Comparison of ENCODE assay signal across 1 cellular context in the genomic region with DNA sequence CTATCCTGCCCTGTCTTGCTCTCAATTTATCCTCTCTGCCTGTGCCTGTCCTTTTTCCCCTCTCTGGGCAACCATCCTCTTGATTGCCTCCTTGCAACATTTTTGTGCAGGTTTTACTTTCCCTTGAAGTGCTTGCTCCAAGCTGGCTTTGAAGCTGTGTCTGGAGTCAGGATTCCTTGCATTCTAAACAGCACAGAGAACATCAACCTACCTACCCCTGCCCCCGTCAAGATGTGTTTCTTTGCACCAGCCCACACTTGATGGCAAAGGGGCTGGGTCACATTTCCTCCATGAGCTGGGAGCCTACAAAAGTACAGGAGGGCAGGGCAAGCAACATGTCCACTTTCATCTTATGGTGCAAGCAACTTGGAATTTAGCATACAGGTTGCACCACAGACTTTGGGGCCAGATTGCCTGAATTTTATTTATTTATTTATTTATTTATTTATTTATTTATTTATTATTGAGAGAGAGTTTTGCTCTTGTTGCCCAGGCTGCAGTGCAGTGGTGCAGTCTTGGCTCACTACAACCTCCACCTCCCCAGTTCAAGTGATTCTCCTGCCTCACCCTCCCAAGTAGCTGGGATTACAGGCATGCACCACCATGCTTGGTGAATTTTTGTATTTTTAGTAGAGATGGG.
TF ChIP-seq lines count a peak whose summit lies in the region.

No MANE protein-coding gene starts in this region.

TF ChIP-seq in GM23338, 12 proteins besides CTCF, POLR2A, EP300 and RAD21 (continued from another document):
- no peak for TF ChIP-seq REST (IDR thresholded peaks at IDR 0.05; ENCODE audit: unreplicated experiment)
- no peak for TF ChIP-seq STAT1 (IDR thresholded peaks at IDR 0.05; ENCODE audit: unreplicated experiment)
- TF ChIP-seq NANOG (IDR thresholded peaks at IDR 0.05; ENCODE audit: borderline replicate concordance), result no peak
- no peak for TF ChIP-seq POLR2AphosphoS5 (IDR thresholded peaks at IDR 0.05; ENCODE audit: low read depth)
- TF ChIP-seq, protein P1, sequence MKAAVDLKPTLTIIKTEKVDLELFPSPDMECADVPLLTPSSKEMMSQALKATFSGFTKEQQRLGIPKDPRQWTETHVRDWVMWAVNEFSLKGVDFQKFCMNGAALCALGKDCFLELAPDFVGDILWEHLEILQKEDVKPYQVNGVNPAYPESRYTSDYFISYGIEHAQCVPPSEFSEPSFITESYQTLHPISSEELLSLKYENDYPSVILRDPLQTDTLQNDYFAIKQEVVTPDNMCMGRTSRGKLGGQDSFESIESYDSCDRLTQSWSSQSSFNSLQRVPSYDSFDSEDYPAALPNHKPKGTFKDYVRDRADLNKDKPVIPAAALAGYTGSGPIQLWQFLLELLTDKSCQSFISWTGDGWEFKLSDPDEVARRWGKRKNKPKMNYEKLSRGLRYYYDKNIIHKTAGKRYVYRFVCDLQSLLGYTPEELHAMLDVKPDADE (IDR thresholded peaks at IDR 0.05), result no peak
- no peak for TF ChIP-seq ZNF331 (CRISPR knock-in tag; IDR thresholded peaks at IDR 0.05; ENCODE audit: low read depth)
- TF ChIP-seq CREB1 (CRISPR knock-in tag; IDR thresholded peaks at IDR 0.05; ENCODE audit: low read depth), result no peak
- TF ChIP-seq, protein P2, sequence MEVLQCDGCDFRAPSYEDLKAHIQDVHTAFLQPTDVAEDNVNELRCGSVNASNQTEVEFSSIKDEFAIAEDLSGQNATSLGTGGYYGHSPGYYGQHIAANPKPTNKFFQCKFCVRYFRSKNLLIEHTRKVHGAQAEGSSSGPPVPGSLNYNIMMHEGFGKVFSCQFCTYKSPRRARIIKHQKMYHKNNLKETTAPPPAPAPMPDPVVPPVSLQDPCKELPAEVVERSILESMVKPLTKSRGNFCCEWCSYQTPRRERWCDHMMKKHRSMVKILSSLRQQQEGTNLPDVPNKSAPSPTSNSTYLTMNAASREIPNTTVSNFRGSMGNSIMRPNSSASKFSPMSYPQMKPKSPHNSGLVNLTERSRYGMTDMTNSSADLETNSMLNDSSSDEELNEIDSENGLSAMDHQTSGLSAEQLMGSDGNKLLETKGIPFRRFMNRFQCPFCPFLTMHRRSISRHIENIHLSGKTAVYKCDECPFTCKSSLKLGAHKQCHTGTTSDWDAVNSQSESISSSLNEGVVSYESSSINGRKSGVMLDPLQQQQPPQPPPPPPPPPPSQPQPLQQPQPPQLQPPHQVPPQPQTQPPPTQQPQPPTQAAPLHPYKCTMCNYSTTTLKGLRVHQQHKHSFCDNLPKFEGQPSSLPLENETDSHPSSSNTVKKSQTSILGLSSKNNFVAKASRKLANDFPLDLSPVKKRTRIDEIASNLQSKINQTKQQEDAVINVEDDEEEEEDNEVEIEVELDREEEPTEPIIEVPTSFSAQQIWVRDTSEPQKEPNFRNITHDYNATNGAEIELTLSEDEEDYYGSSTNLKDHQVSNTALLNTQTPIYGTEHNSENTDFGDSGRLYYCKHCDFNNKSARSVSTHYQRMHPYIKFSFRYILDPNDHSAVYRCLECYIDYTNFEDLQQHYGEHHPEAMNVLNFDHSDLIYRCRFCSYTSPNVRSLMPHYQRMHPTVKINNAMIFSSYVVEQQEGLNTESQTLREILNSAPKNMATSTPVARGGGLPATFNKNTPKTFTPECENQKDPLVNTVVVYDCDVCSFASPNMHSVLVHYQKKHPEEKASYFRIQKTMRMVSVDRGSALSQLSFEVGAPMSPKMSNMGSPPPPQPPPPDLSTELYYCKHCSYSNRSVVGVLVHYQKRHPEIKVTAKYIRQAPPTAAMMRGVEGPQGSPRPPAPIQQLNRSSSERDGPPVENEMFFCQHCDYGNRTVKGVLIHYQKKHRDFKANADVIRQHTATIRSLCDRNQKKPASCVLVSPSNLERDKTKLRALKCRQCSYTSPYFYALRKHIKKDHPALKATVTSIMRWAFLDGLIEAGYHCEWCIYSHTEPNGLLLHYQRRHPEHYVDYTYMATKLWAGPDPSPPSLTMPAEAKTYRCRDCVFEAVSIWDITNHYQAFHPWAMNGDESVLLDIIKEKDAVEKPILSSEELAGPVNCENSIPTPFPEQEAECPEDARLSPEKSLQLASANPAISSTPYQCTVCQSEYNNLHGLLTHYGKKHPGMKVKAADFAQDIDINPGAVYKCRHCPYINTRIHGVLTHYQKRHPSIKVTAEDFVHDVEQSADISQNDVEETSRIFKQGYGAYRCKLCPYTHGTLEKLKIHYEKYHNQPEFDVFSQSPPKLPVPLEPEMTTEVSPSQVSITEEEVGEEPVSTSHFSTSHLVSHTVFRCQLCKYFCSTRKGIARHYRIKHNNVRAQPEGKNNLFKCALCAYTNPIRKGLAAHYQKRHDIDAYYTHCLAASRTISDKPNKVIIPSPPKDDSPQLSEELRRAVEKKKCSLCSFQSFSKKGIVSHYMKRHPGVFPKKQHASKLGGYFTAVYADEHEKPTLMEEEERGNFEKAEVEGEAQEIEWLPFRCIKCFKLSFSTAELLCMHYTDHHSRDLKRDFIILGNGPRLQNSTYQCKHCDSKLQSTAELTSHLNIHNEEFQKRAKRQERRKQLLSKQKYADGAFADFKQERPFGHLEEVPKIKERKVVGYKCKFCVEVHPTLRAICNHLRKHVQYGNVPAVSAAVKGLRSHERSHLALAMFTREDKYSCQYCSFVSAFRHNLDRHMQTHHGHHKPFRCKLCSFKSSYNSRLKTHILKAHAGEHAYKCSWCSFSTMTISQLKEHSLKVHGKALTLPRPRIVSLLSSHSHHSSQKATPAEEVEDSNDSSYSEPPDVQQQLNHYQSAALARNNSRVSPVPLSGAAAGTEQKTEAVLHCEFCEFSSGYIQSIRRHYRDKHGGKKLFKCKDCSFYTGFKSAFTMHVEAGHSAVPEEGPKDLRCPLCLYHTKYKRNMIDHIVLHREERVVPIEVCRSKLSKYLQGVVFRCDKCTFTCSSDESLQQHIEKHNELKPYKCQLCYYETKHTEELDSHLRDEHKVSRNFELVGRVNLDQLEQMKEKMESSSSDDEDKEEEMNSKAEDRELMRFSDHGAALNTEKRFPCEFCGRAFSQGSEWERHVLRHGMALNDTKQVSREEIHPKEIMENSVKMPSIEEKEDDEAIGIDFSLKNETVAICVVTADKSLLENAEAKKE (CRISPR knock-in tag; IDR thresholded peaks at IDR 0.05), result no peak
- TF ChIP-seq JUNB (IDR thresholded peaks at IDR 0.05; ENCODE audit: unreplicated experiment), result no peak
TF ChIP-seq in GM23338: peak in this region for 0.
